Comparison of ENCODE assay signal across 2 cellular contexts in genomic region chr14:64761441-64762043, GRCh38.
TF ChIP-seq lines count a peak whose summit lies in the region.

No MANE protein-coding gene starts in this region.

TF ChIP-seq in A549, 52 proteins besides CTCF, POLR2A, EP300 and RAD21 (continued from another document):
- no peak for TF ChIP-seq CBX2 (IDR thresholded peaks at IDR 0.05; ENCODE audit: borderline replicate concordance, low read depth)
TF ChIP-seq in A549: peak in this region for 2.

TF ChIP-seq in GM23338, 12 proteins besides CTCF, POLR2A, EP300 and RAD21 (continued from another document):
- TF ChIP-seq ZNF462 (CRISPR knock-in tag; IDR thresholded peaks at IDR 0.05), result no peak
- no peak for TF ChIP-seq JUNB (IDR thresholded peaks at IDR 0.05; ENCODE audit: unreplicated experiment)
- no peak for TF ChIP-seq CREB1 (CRISPR knock-in tag; IDR thresholded peaks at IDR 0.05; ENCODE audit: low read depth)
- no peak for TF ChIP-seq ETS1 (IDR thresholded peaks at IDR 0.05)
